In the genomic region with DNA sequence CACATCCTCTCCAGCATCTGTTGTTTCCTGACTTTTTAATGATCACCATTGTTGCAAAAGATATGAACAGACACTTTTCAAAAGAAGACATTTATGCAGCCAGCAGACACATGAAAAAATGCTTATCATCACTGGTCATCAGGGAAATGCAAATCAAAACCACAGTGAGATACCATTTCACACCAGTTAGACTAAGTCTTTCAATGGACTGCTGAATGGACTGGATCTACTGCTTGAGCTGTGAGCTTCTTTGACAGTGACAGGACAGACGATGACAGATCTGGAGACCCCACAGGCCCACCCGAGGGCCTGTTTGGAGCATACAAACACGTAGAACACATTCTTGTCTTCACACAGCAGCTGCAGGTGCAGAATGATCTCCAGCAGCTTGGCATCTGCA, we compare ENCODE assay signal across 9 cellular contexts.
"Had no signal": no experiment of that assay in that cellular context is flagged by ENCODE, and none has a peak within 500 bp of the region (broad histone marks: within the 10 kb centered on the region; RNA-seq: fewer than 3 reads in every experiment).

No MANE protein-coding gene starts in this region.

- DNase-seq: H9, HCEC 1CT, KBM-7 had no signal

- FAIRE-seq: H1, H54, HepG2 had no signal

- H2AFZ ChIP-seq: GM23338 had no signal

- ATAC-seq: GM23338, HepG2 had no signal

- H3K27ac ChIP-seq: HL-60, KMS-11 had no signal

- H3K4me2 ChIP-seq: GM23338, KMS-11 had no signal

- H3K4me3 ChIP-seq: GM23338 had no signal

- H3K9ac ChIP-seq: KMS-11 had no signal
